Comparison of ENCODE assay signal across 1 cellular context in genomic region chr19:17615889-17616685, GRCh38.
TF ChIP-seq lines count a peak whose summit lies in the region.

No MANE protein-coding gene starts in this region.

TF ChIP-seq in GM23338, 12 proteins besides CTCF, POLR2A, EP300 and RAD21 (continued from another document):
- TF ChIP-seq ZNF462 (CRISPR knock-in tag; IDR thresholded peaks at IDR 0.05) (no peak), EZH2 (IDR thresholded peaks at IDR 0.05; ENCODE audit: low read depth, unreplicated experiment) (no peak), NANOG (IDR thresholded peaks at IDR 0.05; ENCODE audit: borderline replicate concordance) (no peak), POLR2AphosphoS5 (IDR thresholded peaks at IDR 0.05; ENCODE audit: low read depth) (no peak), ETS1 (IDR thresholded peaks at IDR 0.05) (no peak)
